In the genomic region with DNA sequence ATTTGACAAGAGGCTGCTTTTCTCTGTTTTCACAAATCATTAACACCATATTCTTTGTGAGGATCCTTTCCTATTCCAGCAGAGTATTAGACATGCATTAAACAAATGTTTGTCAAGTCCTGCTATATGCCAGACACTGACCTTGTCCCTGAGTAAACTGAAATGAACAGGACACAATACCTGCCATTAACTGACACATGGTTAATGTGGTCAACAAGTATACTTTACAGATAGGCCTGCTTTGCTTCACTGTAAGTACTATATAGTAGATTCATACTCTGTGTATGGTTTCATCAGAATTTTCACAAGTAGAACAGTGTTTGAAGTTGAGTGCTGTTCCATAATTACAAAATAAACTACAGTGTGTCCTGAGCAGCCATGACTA, we compare ENCODE assay signal across 1 cellular context.
TF ChIP-seq lines count a peak whose summit lies in the region.

No MANE protein-coding gene starts in this region.

TF ChIP-seq in HepG2, 621 proteins besides CTCF, POLR2A, EP300 and RAD21 (continued from another document and continues in another):
- peak; percentile 54; the same call in 1 of the 2 replicates for TF ChIP-seq SOX13 (IDR thresholded peaks at IDR 0.05)
- peak in 1 of 2 experiments; percentile 93; a peak in 2 of 4 replicates for TF ChIP-seq SOX13 (CRISPR knock-in tag; conservative IDR thresholded peaks at IDR 0.05 in 1 of 2, IDR thresholded peaks at IDR 0.05 in 1 of 2)
- TF ChIP-seq HES4 (CRISPR knock-in tag; IDR thresholded peaks at IDR 0.05; ENCODE audit: borderline replicate concordance) = no peak
- TF ChIP-seq PAWR (CRISPR knock-in tag; IDR thresholded peaks at IDR 0.05; ENCODE audit: borderline replicate concordance) = no peak
- TF ChIP-seq GLI4 (CRISPR knock-in tag; IDR thresholded peaks at IDR 0.05; ENCODE audit: borderline replicate concordance) = no peak
- TF ChIP-seq, protein P1, sequence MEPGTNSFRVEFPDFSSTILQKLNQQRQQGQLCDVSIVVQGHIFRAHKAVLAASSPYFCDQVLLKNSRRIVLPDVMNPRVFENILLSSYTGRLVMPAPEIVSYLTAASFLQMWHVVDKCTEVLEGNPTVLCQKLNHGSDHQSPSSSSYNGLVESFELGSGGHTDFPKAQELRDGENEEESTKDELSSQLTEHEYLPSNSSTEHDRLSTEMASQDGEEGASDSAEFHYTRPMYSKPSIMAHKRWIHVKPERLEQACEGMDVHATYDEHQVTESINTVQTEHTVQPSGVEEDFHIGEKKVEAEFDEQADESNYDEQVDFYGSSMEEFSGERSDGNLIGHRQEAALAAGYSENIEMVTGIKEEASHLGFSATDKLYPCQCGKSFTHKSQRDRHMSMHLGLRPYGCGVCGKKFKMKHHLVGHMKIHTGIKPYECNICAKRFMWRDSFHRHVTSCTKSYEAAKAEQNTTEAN (CRISPR knock-in tag; conservative IDR thresholded peaks at IDR 0.05) = no peak
- no peak for TF ChIP-seq ETS1 (CRISPR knock-in tag; IDR thresholded peaks at IDR 0.05)
- no peak for TF ChIP-seq NFYC (CRISPR knock-in tag; IDR thresholded peaks at IDR 0.05)
- TF ChIP-seq STAT5B (CRISPR knock-in tag; IDR thresholded peaks at IDR 0.05) = no peak
- TF ChIP-seq, protein P2, sequence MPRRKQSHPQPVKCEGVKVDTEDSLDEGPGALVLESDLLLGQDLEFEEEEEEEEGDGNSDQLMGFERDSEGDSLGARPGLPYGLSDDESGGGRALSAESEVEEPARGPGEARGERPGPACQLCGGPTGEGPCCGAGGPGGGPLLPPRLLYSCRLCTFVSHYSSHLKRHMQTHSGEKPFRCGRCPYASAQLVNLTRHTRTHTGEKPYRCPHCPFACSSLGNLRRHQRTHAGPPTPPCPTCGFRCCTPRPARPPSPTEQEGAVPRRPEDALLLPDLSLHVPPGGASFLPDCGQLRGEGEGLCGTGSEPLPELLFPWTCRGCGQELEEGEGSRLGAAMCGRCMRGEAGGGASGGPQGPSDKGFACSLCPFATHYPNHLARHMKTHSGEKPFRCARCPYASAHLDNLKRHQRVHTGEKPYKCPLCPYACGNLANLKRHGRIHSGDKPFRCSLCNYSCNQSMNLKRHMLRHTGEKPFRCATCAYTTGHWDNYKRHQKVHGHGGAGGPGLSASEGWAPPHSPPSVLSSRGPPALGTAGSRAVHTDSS (CRISPR knock-in tag; conservative IDR thresholded peaks at IDR 0.05) = no peak
- TF ChIP-seq, protein P3, sequence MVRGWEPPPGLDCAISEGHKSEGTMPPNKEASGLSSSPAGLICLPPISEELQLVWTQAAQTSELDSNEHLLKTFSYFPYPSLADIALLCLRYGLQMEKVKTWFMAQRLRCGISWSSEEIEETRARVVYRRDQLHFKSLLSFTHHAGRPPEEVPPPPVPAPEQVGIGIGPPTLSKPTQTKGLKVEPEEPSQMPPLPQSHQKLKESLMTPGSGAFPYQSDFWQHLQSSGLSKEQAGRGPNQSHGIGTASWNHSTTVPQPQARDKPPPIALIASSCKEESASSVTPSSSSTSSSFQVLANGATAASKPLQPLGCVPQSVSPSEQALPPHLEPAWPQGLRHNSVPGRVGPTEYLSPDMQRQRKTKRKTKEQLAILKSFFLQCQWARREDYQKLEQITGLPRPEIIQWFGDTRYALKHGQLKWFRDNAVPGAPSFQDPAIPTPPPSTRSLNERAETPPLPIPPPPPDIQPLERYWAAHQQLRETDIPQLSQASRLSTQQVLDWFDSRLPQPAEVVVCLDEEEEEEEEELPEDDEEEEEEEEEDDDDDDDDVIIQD (CRISPR knock-in tag; IDR thresholded peaks at IDR 0.05; ENCODE audit: low read depth) = peak; percentile 36; the same call in 1 of the 2 replicates
- TF ChIP-seq IKZF4 (CRISPR knock-in tag; IDR thresholded peaks at IDR 0.05; ENCODE audit: borderline replicate concordance, low read depth, not compliant biosample characterization) = no peak
- TF ChIP-seq ZNF639 (CRISPR knock-in tag; conservative IDR thresholded peaks at IDR 0.05) = no peak
- no peak for TF ChIP-seq CSRNP1 (CRISPR knock-in tag; IDR thresholded peaks at IDR 0.05)
- TF ChIP-seq ZNF749 (CRISPR knock-in tag; IDR thresholded peaks at IDR 0.05; ENCODE audit: borderline replicate concordance) = no peak
- no peak for TF ChIP-seq ZNF280D (CRISPR knock-in tag; IDR thresholded peaks at IDR 0.05)
- TF ChIP-seq RFX1 (IDR thresholded peaks at IDR 0.05) = no peak
- TF ChIP-seq, protein P4, sequence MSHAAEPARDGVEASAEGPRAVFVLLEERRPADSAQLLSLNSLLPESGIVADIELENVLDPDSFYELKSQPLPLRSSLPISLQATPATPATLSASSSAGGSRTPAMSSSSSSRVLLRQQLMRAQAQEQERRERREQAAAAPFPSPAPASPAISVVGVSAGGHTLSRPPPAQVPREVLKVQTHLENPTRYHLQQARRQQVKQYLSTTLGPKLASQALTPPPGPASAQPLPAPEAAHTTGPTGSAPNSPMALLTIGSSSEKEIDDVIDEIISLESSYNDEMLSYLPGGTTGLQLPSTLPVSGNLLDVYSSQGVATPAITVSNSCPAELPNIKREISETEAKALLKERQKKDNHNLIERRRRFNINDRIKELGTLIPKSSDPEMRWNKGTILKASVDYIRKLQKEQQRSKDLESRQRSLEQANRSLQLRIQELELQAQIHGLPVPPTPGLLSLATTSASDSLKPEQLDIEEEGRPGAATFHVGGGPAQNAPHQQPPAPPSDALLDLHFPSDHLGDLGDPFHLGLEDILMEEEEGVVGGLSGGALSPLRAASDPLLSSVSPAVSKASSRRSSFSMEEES (CRISPR knock-in tag; IDR thresholded peaks at IDR 0.05) = 0 out of 2 replicates have a peak, but pooled peaks have one; percentile 45
- TF ChIP-seq, protein P5, sequence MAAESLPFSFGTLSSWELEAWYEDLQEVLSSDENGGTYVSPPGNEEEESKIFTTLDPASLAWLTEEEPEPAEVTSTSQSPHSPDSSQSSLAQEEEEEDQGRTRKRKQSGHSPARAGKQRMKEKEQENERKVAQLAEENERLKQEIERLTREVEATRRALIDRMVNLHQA (CRISPR knock-in tag; IDR thresholded peaks at IDR 0.05) = no peak
- TF ChIP-seq ZFY (CRISPR knock-in tag; IDR thresholded peaks at IDR 0.05) = no peak
- TF ChIP-seq NFE2L1 (CRISPR knock-in tag; IDR thresholded peaks at IDR 0.05; ENCODE audit: borderline replicate concordance) = no peak
- no peak for TF ChIP-seq SIX4 (CRISPR knock-in tag; IDR thresholded peaks at IDR 0.05)
- TF ChIP-seq, protein P6, sequence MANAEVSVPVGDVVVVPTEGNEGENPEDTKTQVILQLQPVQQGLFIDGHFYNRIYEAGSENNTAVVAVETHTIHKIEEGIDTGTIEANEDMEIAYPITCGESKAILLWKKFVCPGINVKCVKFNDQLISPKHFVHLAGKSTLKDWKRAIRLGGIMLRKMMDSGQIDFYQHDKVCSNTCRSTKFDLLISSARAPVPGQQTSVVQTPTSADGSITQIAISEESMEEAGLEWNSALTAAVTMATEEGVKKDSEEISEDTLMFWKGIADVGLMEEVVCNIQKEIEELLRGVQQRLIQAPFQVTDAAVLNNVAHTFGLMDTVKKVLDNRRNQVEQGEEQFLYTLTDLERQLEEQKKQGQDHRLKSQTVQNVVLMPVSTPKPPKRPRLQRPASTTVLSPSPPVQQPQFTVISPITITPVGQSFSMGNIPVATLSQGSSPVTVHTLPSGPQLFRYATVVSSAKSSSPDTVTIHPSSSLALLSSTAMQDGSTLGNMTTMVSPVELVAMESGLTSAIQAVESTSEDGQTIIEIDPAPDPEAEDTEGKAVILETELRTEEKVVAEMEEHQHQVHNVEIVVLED (CRISPR knock-in tag; IDR thresholded peaks at IDR 0.05; ENCODE audit: borderline replicate concordance) = peak; percentile 38; the same call in 1 of the 2 replicates
- no peak for TF ChIP-seq YY1 (IDR thresholded peaks at IDR 0.05; ENCODE audit: insufficient read depth, insufficient replicate concordance, low read depth, low read length)
- TF ChIP-seq SP2 (CRISPR knock-in tag; IDR thresholded peaks at IDR 0.05) = no peak
- TF ChIP-seq SMAD9 (CRISPR knock-in tag; IDR thresholded peaks at IDR 0.05) = no peak
- TF ChIP-seq, protein P7, sequence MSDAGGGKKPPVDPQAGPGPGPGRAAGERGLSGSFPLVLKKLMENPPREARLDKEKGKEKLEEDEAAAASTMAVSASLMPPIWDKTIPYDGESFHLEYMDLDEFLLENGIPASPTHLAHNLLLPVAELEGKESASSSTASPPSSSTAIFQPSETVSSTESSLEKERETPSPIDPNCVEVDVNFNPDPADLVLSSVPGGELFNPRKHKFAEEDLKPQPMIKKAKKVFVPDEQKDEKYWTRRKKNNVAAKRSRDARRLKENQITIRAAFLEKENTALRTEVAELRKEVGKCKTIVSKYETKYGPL (CRISPR knock-in tag; IDR thresholded peaks at IDR 0.05) = no peak
- TF ChIP-seq ZNF724P (CRISPR knock-in tag; IDR thresholded peaks at IDR 0.05; ENCODE audit: borderline replicate concordance) = no peak
- TF ChIP-seq, protein P8, sequence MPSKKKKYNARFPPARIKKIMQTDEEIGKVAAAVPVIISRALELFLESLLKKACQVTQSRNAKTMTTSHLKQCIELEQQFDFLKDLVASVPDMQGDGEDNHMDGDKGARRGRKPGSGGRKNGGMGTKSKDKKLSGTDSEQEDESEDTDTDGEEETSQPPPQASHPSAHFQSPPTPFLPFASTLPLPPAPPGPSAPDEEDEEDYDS (CRISPR knock-in tag; IDR thresholded peaks at IDR 0.05) = 0 out of 2 replicates have a peak, but pooled peaks have one; percentile 32
- TF ChIP-seq TRAFD1 (CRISPR knock-in tag; IDR thresholded peaks at IDR 0.05; ENCODE audit: borderline replicate concordance) = no peak
- TF ChIP-seq BHLHE40 (IDR thresholded peaks at IDR 0.05; ENCODE audit: low read length) = no peak
- no peak for TF ChIP-seq HNRNPK (IDR thresholded peaks at IDR 0.05; ENCODE audit: low read depth, low read length, poor library complexity, severe bottlenecking)
- TF ChIP-seq FOXJ3 (CRISPR knock-in tag; IDR thresholded peaks at IDR 0.05; ENCODE audit: borderline replicate concordance) = no peak
- TF ChIP-seq PCBP1 (IDR thresholded peaks at IDR 0.05; ENCODE audit: borderline replicate concordance, low read depth, low read length) = no peak
